ENCODE assay signal across 2 cellular contexts in the genomic region with DNA sequence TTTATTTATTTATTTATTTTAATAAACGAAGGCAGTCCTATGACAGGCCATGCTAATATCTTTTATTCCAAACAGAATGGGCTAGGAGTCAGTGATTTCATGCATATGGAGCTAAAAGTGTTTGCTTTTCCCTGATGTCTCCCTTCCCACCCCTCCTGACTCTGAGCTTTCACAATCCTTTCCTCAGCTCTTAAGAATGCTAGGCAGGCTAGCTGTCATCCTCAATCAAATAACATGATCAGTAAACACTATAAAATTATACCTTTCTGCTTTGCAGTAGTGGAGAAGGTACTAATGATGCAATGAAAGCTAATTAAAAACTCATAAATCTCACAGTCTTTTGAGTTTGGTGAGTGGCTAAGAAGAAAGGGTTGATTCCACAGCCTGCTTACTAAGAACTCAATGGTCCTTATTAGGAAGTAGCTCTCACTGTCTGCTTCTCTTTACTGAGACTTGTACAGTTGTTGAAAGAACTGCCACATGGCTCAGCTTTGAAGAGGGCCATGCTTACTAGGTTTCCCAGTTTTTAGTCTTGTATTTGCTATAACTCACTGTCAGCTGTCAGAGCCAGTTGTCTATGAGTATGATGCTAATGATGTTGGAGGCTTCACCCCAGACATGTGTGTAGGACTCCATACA.
TF ChIP-seq lines count a peak whose summit lies in the region.

No MANE protein-coding gene starts in this region.

TF ChIP-seq in A549, 52 proteins besides CTCF, POLR2A, EP300 and RAD21 (continued from another document and continues in another):
- TF ChIP-seq NFE2L2 (conservative IDR thresholded peaks at IDR 0.05; ENCODE audit: low read length) (no peak), BHLHE40 (IDR thresholded peaks at IDR 0.05; ENCODE audit: low read depth, low read length) (no peak), RFX5 (IDR thresholded peaks at IDR 0.05) (no peak), JUN (IDR thresholded peaks at IDR 0.05) (peak; percentile 45 to 52; a peak in 2 of 5 replicates), EHF (CRISPR knock-in tag; IDR thresholded peaks at IDR 0.05) (no peak), SMC3 (IDR thresholded peaks at IDR 0.05) (peak; percentile 40), EHMT2 (IDR thresholded peaks at IDR 0.05; ENCODE audit: low read depth) (no peak), RARB (CRISPR knock-in tag; IDR thresholded peaks at IDR 0.05) (no peak), NPAS2 (CRISPR knock-in tag; IDR thresholded peaks at IDR 0.05; ENCODE audit: borderline replicate concordance) (no peak), MYC (IDR thresholded peaks at IDR 0.05; ENCODE audit: borderline replicate concordance, low read length) (no peak), MAZ (IDR thresholded peaks at IDR 0.05; ENCODE audit: borderline replicate concordance, low read depth, low read length) (no peak), POLR2AphosphoS2 (conservative IDR thresholded peaks at IDR 0.05; ENCODE audit: low read length) (no peak), KDM1A (IDR thresholded peaks at IDR 0.05; ENCODE audit: low read depth) (no peak), HOXA7 (CRISPR knock-in tag; IDR thresholded peaks at IDR 0.05) (no peak), MAFK (IDR thresholded peaks at IDR 0.05; ENCODE audit: partially characterized antibody) (no peak), ESRRA (IDR thresholded peaks at IDR 0.05; ENCODE audit: borderline replicate concordance, low read length) (no peak), CBX8 (IDR thresholded peaks at IDR 0.05) (no peak), HDAC2 (IDR thresholded peaks at IDR 0.05) (no peak)
- TF ChIP-seq, protein P1, sequence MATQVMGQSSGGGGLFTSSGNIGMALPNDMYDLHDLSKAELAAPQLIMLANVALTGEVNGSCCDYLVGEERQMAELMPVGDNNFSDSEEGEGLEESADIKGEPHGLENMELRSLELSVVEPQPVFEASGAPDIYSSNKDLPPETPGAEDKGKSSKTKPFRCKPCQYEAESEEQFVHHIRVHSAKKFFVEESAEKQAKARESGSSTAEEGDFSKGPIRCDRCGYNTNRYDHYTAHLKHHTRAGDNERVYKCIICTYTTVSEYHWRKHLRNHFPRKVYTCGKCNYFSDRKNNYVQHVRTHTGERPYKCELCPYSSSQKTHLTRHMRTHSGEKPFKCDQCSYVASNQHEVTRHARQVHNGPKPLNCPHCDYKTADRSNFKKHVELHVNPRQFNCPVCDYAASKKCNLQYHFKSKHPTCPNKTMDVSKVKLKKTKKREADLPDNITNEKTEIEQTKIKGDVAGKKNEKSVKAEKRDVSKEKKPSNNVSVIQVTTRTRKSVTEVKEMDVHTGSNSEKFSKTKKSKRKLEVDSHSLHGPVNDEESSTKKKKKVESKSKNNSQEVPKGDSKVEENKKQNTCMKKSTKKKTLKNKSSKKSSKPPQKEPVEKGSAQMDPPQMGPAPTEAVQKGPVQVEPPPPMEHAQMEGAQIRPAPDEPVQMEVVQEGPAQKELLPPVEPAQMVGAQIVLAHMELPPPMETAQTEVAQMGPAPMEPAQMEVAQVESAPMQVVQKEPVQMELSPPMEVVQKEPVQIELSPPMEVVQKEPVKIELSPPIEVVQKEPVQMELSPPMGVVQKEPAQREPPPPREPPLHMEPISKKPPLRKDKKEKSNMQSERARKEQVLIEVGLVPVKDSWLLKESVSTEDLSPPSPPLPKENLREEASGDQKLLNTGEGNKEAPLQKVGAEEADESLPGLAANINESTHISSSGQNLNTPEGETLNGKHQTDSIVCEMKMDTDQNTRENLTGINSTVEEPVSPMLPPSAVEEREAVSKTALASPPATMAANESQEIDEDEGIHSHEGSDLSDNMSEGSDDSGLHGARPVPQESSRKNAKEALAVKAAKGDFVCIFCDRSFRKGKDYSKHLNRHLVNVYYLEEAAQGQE (IDR thresholded peaks at IDR 0.05) = no peak
- TF ChIP-seq, protein P2, sequence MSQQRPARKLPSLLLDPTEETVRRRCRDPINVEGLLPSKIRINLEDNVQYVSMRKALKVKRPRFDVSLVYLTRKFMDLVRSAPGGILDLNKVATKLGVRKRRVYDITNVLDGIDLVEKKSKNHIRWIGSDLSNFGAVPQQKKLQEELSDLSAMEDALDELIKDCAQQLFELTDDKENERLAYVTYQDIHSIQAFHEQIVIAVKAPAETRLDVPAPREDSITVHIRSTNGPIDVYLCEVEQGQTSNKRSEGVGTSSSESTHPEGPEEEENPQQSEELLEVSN (IDR thresholded peaks at IDR 0.05; ENCODE audit: borderline replicate concordance, low read depth) = no peak
- TF ChIP-seq, protein P3, sequence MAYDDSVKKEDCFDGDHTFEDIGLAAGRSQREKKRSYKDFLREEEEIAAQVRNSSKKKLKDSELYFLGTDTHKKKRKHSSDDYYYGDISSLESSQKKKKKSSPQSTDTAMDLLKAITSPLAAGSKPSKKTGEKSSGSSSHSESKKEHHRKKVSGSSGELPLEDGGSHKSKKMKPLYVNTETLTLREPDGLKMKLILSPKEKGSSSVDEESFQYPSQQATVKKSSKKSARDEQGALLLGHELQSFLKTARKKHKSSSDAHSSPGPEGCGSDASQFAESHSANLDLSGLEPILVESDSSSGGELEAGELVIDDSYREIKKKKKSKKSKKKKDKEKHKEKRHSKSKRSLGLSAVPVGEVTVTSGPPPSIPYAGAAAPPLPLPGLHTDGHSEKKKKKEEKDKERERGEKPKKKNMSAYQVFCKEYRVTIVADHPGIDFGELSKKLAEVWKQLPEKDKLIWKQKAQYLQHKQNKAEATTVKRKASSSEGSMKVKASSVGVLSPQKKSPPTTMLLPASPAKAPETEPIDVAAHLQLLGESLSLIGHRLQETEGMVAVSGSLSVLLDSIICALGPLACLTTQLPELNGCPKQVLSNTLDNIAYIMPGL (CRISPR knock-in tag; IDR thresholded peaks at IDR 0.05; ENCODE audit: borderline replicate concordance) = no peak
- TF ChIP-seq, protein P4, sequence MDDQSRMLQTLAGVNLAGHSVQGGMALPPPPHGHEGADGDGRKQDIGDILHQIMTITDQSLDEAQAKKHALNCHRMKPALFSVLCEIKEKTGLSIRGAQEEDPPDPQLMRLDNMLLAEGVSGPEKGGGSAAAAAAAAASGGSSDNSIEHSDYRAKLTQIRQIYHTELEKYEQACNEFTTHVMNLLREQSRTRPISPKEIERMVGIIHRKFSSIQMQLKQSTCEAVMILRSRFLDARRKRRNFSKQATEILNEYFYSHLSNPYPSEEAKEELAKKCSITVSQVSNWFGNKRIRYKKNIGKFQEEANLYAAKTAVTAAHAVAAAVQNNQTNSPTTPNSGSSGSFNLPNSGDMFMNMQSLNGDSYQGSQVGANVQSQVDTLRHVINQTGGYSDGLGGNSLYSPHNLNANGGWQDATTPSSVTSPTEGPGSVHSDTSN (IDR thresholded peaks at IDR 0.05) = no peak
- TF ChIP-seq, protein P5, sequence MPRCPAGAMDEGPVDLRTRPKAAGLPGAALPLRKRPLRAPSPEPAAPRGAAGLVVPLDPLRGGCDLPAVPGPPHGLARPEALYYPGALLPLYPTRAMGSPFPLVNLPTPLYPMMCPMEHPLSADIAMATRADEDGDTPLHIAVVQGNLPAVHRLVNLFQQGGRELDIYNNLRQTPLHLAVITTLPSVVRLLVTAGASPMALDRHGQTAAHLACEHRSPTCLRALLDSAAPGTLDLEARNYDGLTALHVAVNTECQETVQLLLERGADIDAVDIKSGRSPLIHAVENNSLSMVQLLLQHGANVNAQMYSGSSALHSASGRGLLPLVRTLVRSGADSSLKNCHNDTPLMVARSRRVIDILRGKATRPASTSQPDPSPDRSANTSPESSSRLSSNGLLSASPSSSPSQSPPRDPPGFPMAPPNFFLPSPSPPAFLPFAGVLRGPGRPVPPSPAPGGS (IDR thresholded peaks at IDR 0.05) = no peak

TF ChIP-seq in IMR-90, 13 proteins besides CTCF, POLR2A, EP300 and RAD21 (continued from another document):
- TF ChIP-seq, protein P6, sequence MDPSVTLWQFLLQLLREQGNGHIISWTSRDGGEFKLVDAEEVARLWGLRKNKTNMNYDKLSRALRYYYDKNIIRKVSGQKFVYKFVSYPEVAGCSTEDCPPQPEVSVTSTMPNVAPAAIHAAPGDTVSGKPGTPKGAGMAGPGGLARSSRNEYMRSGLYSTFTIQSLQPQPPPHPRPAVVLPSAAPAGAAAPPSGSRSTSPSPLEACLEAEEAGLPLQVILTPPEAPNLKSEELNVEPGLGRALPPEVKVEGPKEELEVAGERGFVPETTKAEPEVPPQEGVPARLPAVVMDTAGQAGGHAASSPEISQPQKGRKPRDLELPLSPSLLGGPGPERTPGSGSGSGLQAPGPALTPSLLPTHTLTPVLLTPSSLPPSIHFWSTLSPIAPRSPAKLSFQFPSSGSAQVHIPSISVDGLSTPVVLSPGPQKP (IDR thresholded peaks at IDR 0.05; ENCODE audit: borderline replicate concordance, low read depth, low read length) = no peak
- TF ChIP-seq CHD1 (IDR thresholded peaks at IDR 0.05; ENCODE audit: low read depth, low read length) (no peak), BHLHE40 (IDR thresholded peaks at IDR 0.05; ENCODE audit: low read depth, low read length) (no peak), RFX5 (IDR thresholded peaks at IDR 0.05; ENCODE audit: low read depth, low read length) (no peak), NFE2L2 (IDR thresholded peaks at IDR 0.05; ENCODE audit: low read depth, low read length) (no peak), MAZ (IDR thresholded peaks at IDR 0.05; ENCODE audit: borderline replicate concordance, low read depth, low read length) (0 out of 2 replicates have a peak, but pooled peaks have one; percentile 16), CEBPB (IDR thresholded peaks at IDR 0.05; ENCODE audit: low read depth, low read length) (peak; percentile 81), MAFK (IDR thresholded peaks at IDR 0.05; ENCODE audit: low read depth, low read length) (no peak), MXI1 (IDR thresholded peaks at IDR 0.05; ENCODE audit: borderline replicate concordance, low read depth, low read length) (peak; percentile 16; the same call in 1 of the 2 replicates), RCOR1 (IDR thresholded peaks at IDR 0.05; ENCODE audit: insufficient replicate concordance, low read length) (no peak)
- TF ChIP-seq, protein P7, sequence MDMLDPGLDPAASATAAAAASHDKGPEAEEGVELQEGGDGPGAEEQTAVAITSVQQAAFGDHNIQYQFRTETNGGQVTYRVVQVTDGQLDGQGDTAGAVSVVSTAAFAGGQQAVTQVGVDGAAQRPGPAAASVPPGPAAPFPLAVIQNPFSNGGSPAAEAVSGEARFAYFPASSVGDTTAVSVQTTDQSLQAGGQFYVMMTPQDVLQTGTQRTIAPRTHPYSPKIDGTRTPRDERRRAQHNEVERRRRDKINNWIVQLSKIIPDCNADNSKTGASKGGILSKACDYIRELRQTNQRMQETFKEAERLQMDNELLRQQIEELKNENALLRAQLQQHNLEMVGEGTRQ (IDR thresholded peaks at IDR 0.05; ENCODE audit: low read depth, low read length) = no peak
